In the genomic region with DNA sequence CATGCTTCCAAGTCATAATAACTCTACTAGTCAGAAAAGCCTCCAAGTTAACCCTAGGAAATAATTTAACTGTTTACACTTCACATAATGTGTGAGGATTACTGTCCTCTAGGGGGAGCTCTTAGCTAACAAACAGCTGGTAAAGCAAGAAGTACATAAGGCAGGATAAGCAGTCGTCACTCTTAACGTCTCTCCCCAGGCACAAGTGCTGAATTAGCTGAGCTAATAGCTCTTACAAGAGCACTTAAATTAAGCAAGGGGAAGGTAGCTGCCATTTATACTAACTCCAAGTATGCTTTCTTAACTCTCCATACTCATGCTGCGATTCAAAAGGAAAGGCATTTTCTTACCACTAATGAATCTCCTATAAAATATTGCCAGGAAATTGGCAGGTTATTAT, we compare ENCODE assay signal across 9 cellular contexts.
DNase-seq lines count a peak whose midpoint lies in the region; ATAC-seq, FAIRE-seq and TF ChIP-seq lines count a peak whose summit lies in the region.
"Had no signal": no experiment of that assay in that cellular context is flagged by ENCODE, and none has a peak within 500 bp of the region (broad histone marks: within the 10 kb centered on the region; RNA-seq: fewer than 3 reads in every experiment).

No MANE protein-coding gene starts in this region.

- peak; percentile 5 for FAIRE-seq in astrocyte (lab: Jason Lieb, UNC)

- H3K27ac ChIP-seq in astrocyte (ENCODE audit: low read depth, low read length) = no peak overlapping the region
- H3K27ac ChIP-seq in vagina = no peak overlapping the region

- H3K27me3 ChIP-seq in astrocyte (ENCODE audit: insufficient read depth, low read length) (peaks cover 3% of the 10 kb centered on the region), vagina (no peaks in the 10 kb centered on the region)

- TF ChIP-seq CTCF in HFFc6 (IDR thresholded peaks at IDR 0.05) (peak; percentile 93), astrocyte (IDR thresholded peaks at IDR 0.05; ENCODE audit: insufficient read depth, low read depth, low read length) (peak; percentile 74), vagina (IDR thresholded peaks at IDR 0.05) (peak; percentile 41 to 55 (median 43))

- no peaks in the 10 kb centered on the region for H3K4me1 ChIP-seq in astrocyte (ENCODE audit: insufficient read depth, low read length)
- peaks cover 5% of the 10 kb centered on the region for H3K4me1 ChIP-seq in vagina

- H3K9me3 Mint-ChIP-seq in HFFc6 = no peaks in the 10 kb centered on the region
- H3K9me3 Mint-ChIP-seq in astrocyte (ENCODE audit: unreplicated experiment) = no peaks in the 10 kb centered on the region
- H3K9me3 Mint-ChIP-seq: T-helper 1 cell treated with Interleukin-12 subunit alpha and Interleukin-12 subunit beta and Interleukin-4 antibody, amounts not matched to agents 30 μg/mL and 1 μg/mL, for 36 hours had no signal

- intact Hi-C loops in vagina (cut with DNase I) = loop anchor here (10.0 kb wide), 1 partner anchor 428 kb away; no protein-coding TSS in a partner anchor

- H3K4me3 Mint-ChIP-seq in HFFc6 (no peak overlapping the region), astrocyte (ENCODE audit: unreplicated experiment) (no peak overlapping the region)
- H3K4me3 Mint-ChIP-seq: T-helper 1 cell treated with Interleukin-12 subunit alpha and Interleukin-12 subunit beta and Interleukin-4 antibody, amounts not matched to agents 30 μg/mL and 1 μg/mL, for 36 hours had no signal

- H3K9me3 ChIP-seq in astrocyte (ENCODE audit: insufficient read depth, low read depth, low read length) (no peaks in the 10 kb centered on the region), vagina (no peaks in the 10 kb centered on the region)

- H3K4me1 Mint-ChIP-seq in HFFc6 (ENCODE audit: low read depth) = peaks cover 17% of the 10 kb centered on the region
- H3K4me1 Mint-ChIP-seq in astrocyte (ENCODE audit: low read depth, unreplicated experiment) = peaks cover 7% of the 10 kb centered on the region

- H3K36me3 ChIP-seq in astrocyte (ENCODE audit: insufficient read depth, low read length) (no peaks in the 10 kb centered on the region), vagina (no peaks in the 10 kb centered on the region)

- no peaks in the 10 kb centered on the region for H4K20me1 ChIP-seq in astrocyte (ENCODE audit: insufficient read depth, low read length)

- no peaks in the 10 kb centered on the region for H3K79me2 ChIP-seq in astrocyte (ENCODE audit: insufficient read depth, low read length)

- H3K4me2 ChIP-seq in astrocyte (ENCODE audit: low read length) = no peak overlapping the region

- no peak overlapping the region for H3K9ac ChIP-seq in astrocyte (ENCODE audit: low read length)

- H3K27ac Mint-ChIP-seq in HFFc6 = no peak overlapping the region
- no peak overlapping the region for H3K27ac Mint-ChIP-seq in astrocyte (ENCODE audit: unreplicated experiment)
- H3K27ac Mint-ChIP-seq: T-helper 1 cell treated with Interleukin-12 subunit alpha and Interleukin-12 subunit beta and Interleukin-4 antibody, amounts not matched to agents 30 μg/mL and 1 μg/mL, for 36 hours had no signal

- H3K27me3 Mint-ChIP-seq in HFFc6 (ENCODE audit: insufficient read depth) = peaks cover 13% of the 10 kb centered on the region
- peaks cover 13% of the 10 kb centered on the region for H3K27me3 Mint-ChIP-seq in astrocyte (ENCODE audit: low read depth, unreplicated experiment)

- ATAC-seq in GM19467 (IDR thresholded peaks at IDR 0.05; ENCODE audit: unreplicated experiment) = no peak

- no peak for TF ChIP-seq POLR2A in vagina (IDR thresholded peaks at IDR 0.05)

- H3K4me3 ChIP-seq in astrocyte (ENCODE audit: insufficient read depth, low read depth, low read length) (no peak overlapping the region), vagina (no peak overlapping the region)

- DNase-seq in DMS 273 (lab: John Stamatoyannopoulos, UW; ENCODE audit: unreplicated experiment) = peak; percentile 81
- DNase-seq in HFFc6 = peak; percentile 73
- peak; percentile 52 to 74 for DNase-seq in NCI-H524 (lab: John Stamatoyannopoulos, UW)
- DNase-seq in astrocyte (ENCODE audit: low read depth) = peak; percentile 38
- DNase-seq in kidney tubule cell (ENCODE audit: low spot score) = peak; percentile 77
- DNase-seq in vagina (ENCODE audit: extremely low spot score in 2 of 2) = no peak
- no peak for DNase-seq in anterior cingulate cortex (lab: John Stamatoyannopoulos, UW)

- H2AFZ ChIP-seq in astrocyte (ENCODE audit: low read depth, low read length) = no peak overlapping the region

- H3K36me3 Mint-ChIP-seq in HFFc6 (ENCODE audit: low read depth) = no peaks in the 10 kb centered on the region
- no peaks in the 10 kb centered on the region for H3K36me3 Mint-ChIP-seq in astrocyte (ENCODE audit: low read depth, unreplicated experiment)

Comparison
In these comparisons a context has a peak if more than half of its experiments do, and no peak if none do; other contexts are left out.
1. DNase-seq: peak in DMS 273 (single experiment), HFFc6 (single experiment), NCI-H524 (2 of 2), astrocyte (single experiment) and kidney tubule cell (single experiment); none in vagina (0 of 2) and anterior cingulate cortex (0 of 58).
2. CTCF ChIP-seq: peak in every context shown above with its lines; median percentile 93 in HFFc6; 74 in astrocyte; 43 in vagina.